10 cellular contexts compared by ENCODE assay signal in the genomic region with DNA sequence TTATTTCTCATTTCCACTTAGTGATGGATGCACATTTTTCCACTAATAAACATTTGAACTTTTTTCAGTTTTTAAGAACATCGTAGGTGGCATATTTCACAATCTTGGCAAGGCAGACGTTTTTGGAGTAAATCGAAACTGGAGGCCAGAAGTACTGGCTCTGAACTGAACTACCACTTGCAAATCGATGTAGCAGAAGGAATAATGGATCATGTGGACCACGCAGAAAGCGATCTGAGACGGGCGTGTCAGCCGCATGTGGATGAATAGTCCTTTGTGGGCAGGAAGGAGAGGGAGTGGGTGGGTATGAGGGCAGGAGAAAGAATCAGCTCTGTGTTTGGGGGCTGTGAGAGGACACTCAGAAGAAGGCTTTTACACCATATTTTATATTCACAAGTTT.
DNase-seq lines count a peak whose midpoint lies in the region; ATAC-seq and TF ChIP-seq lines count a peak whose summit lies in the region.
"Had no signal": no experiment of that assay in that cellular context is flagged by ENCODE, and none has a peak within 500 bp of the region (broad histone marks: within the 10 kb centered on the region; RNA-seq: fewer than 3 reads in every experiment).

No MANE protein-coding gene starts in this region.

- H3K4me1 ChIP-seq in body of pancreas, result peaks cover 7% of the 10 kb centered on the region
- peaks cover 0 to 59% of the 10 kb centered on the region in 2 donors for H3K4me1 ChIP-seq in right atrium auricular region
- peaks cover 0 to 80% (median 77%) of the 10 kb centered on the region in 4 donors for H3K4me1 ChIP-seq in sigmoid colon

- TF ChIP-seq POLR2A in body of pancreas (IDR thresholded peaks at IDR 0.05), result no peak
- no peak for TF ChIP-seq POLR2A in sigmoid colon (IDR thresholded peaks at IDR 0.05)

- H3K9me3 ChIP-seq in body of pancreas (no peaks in the 10 kb centered on the region), right atrium auricular region (no peaks in the 10 kb centered on the region), sigmoid colon (no peaks in the 10 kb centered on the region)

- H3K4me3 ChIP-seq in body of pancreas, result no peak overlapping the region
- no peak overlapping the region for H3K4me3 ChIP-seq in right atrium auricular region
- peak overlapping the region in 3 of 4 donors; percentile 9 to 24 (median 24) for H3K4me3 ChIP-seq in sigmoid colon

- ATAC-seq in body of pancreas, result peak; percentile 36
- no peak for ATAC-seq in HG02588 (IDR thresholded peaks at IDR 0.05; ENCODE audit: unreplicated experiment)
- ATAC-seq in GM19351 (IDR thresholded peaks at IDR 0.05; ENCODE audit: unreplicated experiment), result no peak
- ATAC-seq: T-helper 17 cell had no signal

- POLR2A ChIA-PET in GM10248 (lab: Yijun Ruan, JAX), result no interaction called here

- peak overlapping the region; percentile 35 to 67 (median 56) for H3K27ac ChIP-seq in body of pancreas
- H3K27ac ChIP-seq in right atrium auricular region, result peak overlapping the region; percentile 83 to 95
- peak overlapping the region; percentile 90 to 96 (median 93) for H3K27ac ChIP-seq in sigmoid colon

- H3K27me3 ChIP-seq in body of pancreas, result no peaks in the 10 kb centered on the region
- no peaks in the 10 kb centered on the region for H3K27me3 ChIP-seq in right atrium auricular region
- no peaks in the 10 kb centered on the region for H3K27me3 ChIP-seq in sigmoid colon

- 50 to 58% methylated on average over 9 of the region's 9 CpGs for WGBS in body of pancreas, 2 donors
- WGBS in sigmoid colon, 2 donors, result 65 to 78% methylated on average over 9 of the region's 9 CpGs

- CTCF ChIA-PET in GM10248 (lab: Yijun Ruan, JAX), result no interaction called here

- DNase-seq in C1 segment of cervical spinal cord (lab: John Stamatoyannopoulos, UW), result peak in 9 of 14 donors; percentile 10 to 44 (median 22)
- no peak for DNase-seq in body of pancreas
- DNase-seq in right atrium auricular region (ENCODE audit: low spot score), result no peak
- peak; percentile 81 for DNase-seq in sigmoid colon
- no peak for DNase-seq in stimulated activated CD4-positive, alpha-beta T cell treated with anti-CD3 and anti-CD28 coated beads, Interleukin-2, amount 100 ng/mL, for 48 hours
- no peak for DNase-seq in GM10248 (ENCODE audit: extremely low spot score)
- DNase-seq: activated effector memory CD4-positive, alpha-beta T cell treated with Interleukin-2 at 50 U/mL for 16 hours; T-helper 17 cell had no signal

- no peak for TF ChIP-seq EP300 in sigmoid colon (IDR thresholded peaks at IDR 0.05)

- H3K36me3 ChIP-seq in body of pancreas (replicated peaks in 1 of 2; ENCODE audit: insufficient read depth in 1 of 2, low read depth in 2 of 2) (no peaks in the 10 kb centered on the region), right atrium auricular region (no peaks in the 10 kb centered on the region), sigmoid colon (no peaks in the 10 kb centered on the region)

- intact Hi-C loops in body of pancreas (cut with DNase I), result no loop called here
- intact Hi-C loops in sigmoid colon (cut with DNase I), result loop anchor here (5.0 kb wide), 1 partner anchor 90 kb away; the partner anchor contains the start of genes COL4A1 and COL4A2

- no peak for TF ChIP-seq CTCF in body of pancreas (IDR thresholded peaks at IDR 0.05)
- no peak for TF ChIP-seq CTCF in right atrium auricular region (IDR thresholded peaks at IDR 0.05)
- TF ChIP-seq CTCF in sigmoid colon (IDR thresholded peaks at IDR 0.05), result no peak
- no peak for TF ChIP-seq CTCF in GM10248 (IDR thresholded peaks at IDR 0.05; ENCODE audit: control extremely low read depth, extremely low read depth, low read depth, missing control alignments)

Comparison
In these comparisons a context has a peak if more than half of its experiments do, and no peak if none do; other contexts are left out.
1. DNase-seq: peak in C1 segment of cervical spinal cord (9 of 14) and sigmoid colon (single experiment); none in body of pancreas (0 of 4), right atrium auricular region (single experiment), stimulated activated CD4-positive, alpha-beta T cell treated with anti-CD3 and anti-CD28 coated beads, Interleukin-2, amount 100 ng/mL, for 48 hours (0 of 2) and GM10248 (single experiment).
2. H3K4me3 ChIP-seq: peak in sigmoid colon (3 of 4); none in body of pancreas (0 of 2) and right atrium auricular region (0 of 2).
3. Peak in every context shown above with its lines, with median percentiles within 50 percentile points of each other: H3K27ac ChIP-seq.